ENCODE assay signal across 8 cellular contexts in the genomic region with DNA sequence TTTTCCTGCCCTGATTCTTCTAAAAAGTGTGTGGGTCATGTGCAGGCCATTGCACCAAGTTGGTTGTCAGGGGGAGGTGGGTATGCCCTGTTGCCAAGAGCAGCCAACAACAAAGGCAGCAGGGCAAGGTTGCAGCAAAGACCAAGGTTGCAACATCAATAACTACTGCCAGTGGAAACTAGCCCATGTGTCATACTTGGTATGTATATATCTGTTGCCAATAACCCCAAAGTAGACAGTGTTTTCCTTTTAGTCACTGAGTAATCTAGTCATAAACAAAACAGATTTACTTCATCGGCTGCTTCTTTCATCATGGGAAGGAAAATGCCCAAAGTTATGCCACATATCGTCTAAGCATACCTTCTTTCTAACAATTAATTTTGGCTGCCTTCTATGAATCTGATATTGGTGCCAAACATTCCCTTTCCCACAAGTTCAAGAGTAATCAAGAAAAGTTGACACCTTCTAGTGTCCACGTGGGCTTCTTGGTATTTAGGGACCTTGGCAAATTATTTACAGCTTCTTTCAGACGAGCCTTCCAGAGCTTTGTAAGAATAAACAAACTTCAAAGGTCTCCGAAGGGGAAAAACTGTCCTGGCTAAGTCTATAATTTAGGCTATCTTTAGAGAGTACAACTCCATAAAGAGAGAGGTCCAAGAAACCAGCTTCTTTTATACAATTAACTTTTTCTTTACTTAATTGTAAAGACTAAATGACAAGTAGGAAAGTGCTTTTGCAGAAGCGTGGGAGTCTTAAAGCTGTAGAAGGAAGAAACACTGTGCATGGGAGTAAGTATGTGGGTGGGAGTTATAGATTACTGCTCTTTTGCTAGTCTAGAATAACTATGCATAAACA. TPM values are rescaled to one million over a fixed set of nuclear protein-coding genes. Genes with fewer than 3 reads are reported as not detected.
DNase-seq lines count a peak whose midpoint lies in the region; ATAC-seq, FAIRE-seq and TF ChIP-seq lines count a peak whose summit lies in the region.

No MANE protein-coding gene starts in this region.

- intact Hi-C loops in psoas muscle (cut with DNase I): no loop called here

- H3K36me3 ChIP-seq in esophagus (ENCODE audit: control insufficient read depth in 2 of 2, insufficient read depth in 2 of 2, low read length in 1 of 2) (no peaks in the 10 kb centered on the region), psoas muscle (ENCODE audit: insufficient read depth in 1 of 2, low read depth in 1 of 2) (no peaks in the 10 kb centered on the region)

- H3K27ac Mint-ChIP-seq in mesothelial cell of epicardium: no peak overlapping the region

- H3K27me3 ChIP-seq in esophagus (ENCODE audit: control insufficient read depth in 1 of 2, insufficient read depth in 2 of 2, low read length in 2 of 2) (no peaks in the 10 kb centered on the region), psoas muscle (ENCODE audit: insufficient read depth in 3 of 3, low read length in 2 of 3) (no peaks in the 10 kb centered on the region)

- ATAC-seq in GM19395 (IDR thresholded peaks at IDR 0.05; ENCODE audit: unreplicated experiment): peak; percentile 37
- peak; percentile 95 to 97 (median 96) for ATAC-seq in psoas muscle

- no peak for TF ChIP-seq CTCF in psoas muscle (IDR thresholded peaks at IDR 0.05)
- TF ChIP-seq CTCF in GM10248 (IDR thresholded peaks at IDR 0.05; ENCODE audit: control extremely low read depth, extremely low read depth, low read depth, missing control alignments): no peak
- TF ChIP-seq CTCF in mesothelial cell of epicardium (IDR thresholded peaks at IDR 0.05; ENCODE audit: unreplicated experiment): no peak

- peaks cover 18% of the 10 kb centered on the region for H3K4me1 Mint-ChIP-seq in mesothelial cell of epicardium

- H3K9me3 ChIP-seq in esophagus (ENCODE audit: control insufficient read depth in 2 of 2, insufficient read depth in 1 of 2, low read depth in 1 of 2, low read length in 1 of 2) (no peaks in the 10 kb centered on the region), psoas muscle (no peaks in the 10 kb centered on the region)

- no peak overlapping the region for H3K4me3 ChIP-seq in esophagus (ENCODE audit: low read depth in 1 of 2, low read length in 2 of 2)
- peak overlapping the region; percentile 50 for H3K4me3 ChIP-seq in psoas muscle

- no peak for FAIRE-seq in frontal cortex (lab: Jason Lieb, UNC)

- CTCF ChIA-PET in GM10248 (lab: Yijun Ruan, JAX): interaction anchor here (0.8 to 8.8 kb wide), 4 partner anchors 9 to 19 kb away, joined by 3 to 50 read pairs (median 8); a partner anchor contains a TSS

- no peaks in the 10 kb centered on the region for H3K36me3 Mint-ChIP-seq in mesothelial cell of epicardium

- POLR2A ChIA-PET in GM10248 (lab: Yijun Ruan, JAX): no interaction called here

- WGBS in esophagus, 2 donors: 19% methylated on average over 6 of the region's 6 CpGs
- 28 to 40% (median 30%) methylated on average over 6 of the region's 6 CpGs for WGBS in psoas muscle, 3 donors

- no peaks in the 10 kb centered on the region for H3K27me3 Mint-ChIP-seq in mesothelial cell of epicardium (ENCODE audit: low read depth)

- no peaks in the 10 kb centered on the region for H3K9me3 Mint-ChIP-seq in mesothelial cell of epicardium

- peak overlapping the region; percentile 49 to 74 for H3K27ac ChIP-seq in esophagus (ENCODE audit: low read depth in 2 of 2, low read length in 1 of 2)
- peak overlapping the region; percentile 80 for H3K27ac ChIP-seq in psoas muscle

- peak; percentile 13 for DNase-seq in HuH-7 (ENCODE audit: low spot score)
- peak; percentile 54 to 59 for DNase-seq in activated CD4-positive, alpha-beta T cell treated with anti-CD3 and anti-CD28 coated beads for 4 hours
- peak; percentile 50 to 71 for DNase-seq in psoas muscle
- no peak for DNase-seq in frontal cortex (ENCODE audit: low spot score in 2 of 2)
- DNase-seq in GM10248 (ENCODE audit: extremely low spot score): no peak
- no peak for DNase-seq in mesothelial cell of epicardium (ENCODE audit: low spot score in 2 of 2, unreplicated experiment in 2 of 2)

- H3K4me1 ChIP-seq in esophagus (ENCODE audit: control insufficient read depth in 2 of 2, insufficient read depth in 2 of 2, low read length in 1 of 2): peaks cover 2 to 4% of the 10 kb centered on the region in 2 donors
- H3K4me1 ChIP-seq in psoas muscle: peaks cover 17% of the 10 kb centered on the region

- no peak overlapping the region for H3K4me3 Mint-ChIP-seq in mesothelial cell of epicardium

RNA-seq across cellular contexts. Expression of a gene that starts 10.1 kb away (rescaled TPM):
- 10 to 100 TPM; 23.6 to 28.6 TPM for polyA plus RNA-seq in esophagus
- 100 to 1,000 TPM; 179 to 281 (median 242) TPM for total RNA-seq in psoas muscle
- 100 to 1,000 TPM in 2 of 3 donors, 10 to 100 TPM in 1; 27.4 to 168 (median 108) TPM for polyA plus RNA-seq in psoas muscle
- total RNA-seq in frontal cortex: 44.0 TPM
- 67.8 to 74.8 TPM (median 72.9 TPM) in 3 replicates for total RNA-seq in mesothelial cell of epicardium

Comparison
In these comparisons a context has a peak if more than half of its experiments do, and no peak if none do; other contexts are left out.
1. DNase-seq: peak in HuH-7 (single experiment), activated CD4-positive, alpha-beta T cell treated with anti-CD3 and anti-CD28 coated beads for 4 hours (2 of 2) and psoas muscle (2 of 2); none in frontal cortex (0 of 2), GM10248 (single experiment) and mesothelial cell of epicardium (0 of 2).